ENCODE assay signal across 1 cellular context in the genomic region with DNA sequence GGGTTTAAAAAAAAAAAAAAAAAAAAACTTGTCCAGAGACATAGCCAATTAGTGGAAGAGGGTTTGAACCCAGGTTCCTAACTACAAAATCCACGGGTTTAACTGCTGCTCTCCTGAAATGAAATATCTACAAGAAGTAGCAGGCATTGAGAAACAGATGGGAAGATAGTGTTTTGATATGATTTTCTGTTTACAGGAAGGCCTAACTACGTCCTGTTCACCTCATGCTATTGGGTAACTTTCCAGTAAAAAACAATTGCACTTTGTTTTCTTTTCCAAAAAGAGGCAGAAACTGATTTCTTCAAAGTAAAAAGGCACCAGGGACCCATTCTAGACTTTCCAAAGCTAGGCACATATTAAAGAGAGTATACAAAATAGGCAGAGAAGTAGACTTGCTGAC.
TF ChIP-seq lines count a peak whose summit lies in the region.

No MANE protein-coding gene starts in this region.

TF ChIP-seq in IMR-90, 13 proteins besides CTCF, POLR2A, EP300 and RAD21:
- TF ChIP-seq CEBPB (IDR thresholded peaks at IDR 0.05; ENCODE audit: low read depth, low read length) (0 out of 2 replicates have a peak, but pooled peaks have one; percentile 26), RFX5 (IDR thresholded peaks at IDR 0.05; ENCODE audit: low read depth, low read length) (no peak)
TF ChIP-seq in IMR-90: peak in this region for 1.
